Comparison of ENCODE assay signal across 26 cellular contexts in genomic region chr9:6897831-6898230, GRCh38.
DNase-seq lines count a peak whose midpoint lies in the region; ATAC-seq and TF ChIP-seq lines count a peak whose summit lies in the region.
"Had no signal": no experiment of that assay in that cellular context is flagged by ENCODE, and none has a peak within 500 bp of the region (broad histone marks: within the 10 kb centered on the region; RNA-seq: fewer than 3 reads in every experiment).

No MANE protein-coding gene starts in this region.

- POLR2A ChIA-PET in activated CD8-positive, alpha-beta T cell treated with anti-CD3 and anti-CD28 coated beads for 36 hours (lab: Charles Lee) = no interaction called here
- POLR2A ChIA-PET in activated CD8-positive, alpha-beta T cell treated with anti-CD3 and anti-CD28 coated beads, Interleukin-2, amount 10 ng/mL, durations not matched to agents 7 days and 5 days (lab: Charles Lee) = interaction anchor here (1.0 to 1.9 kb wide), 2 partner anchors 139 to 216 kb away, joined by 3 to 4 read pairs; no protein-coding TSS in a partner anchor
- POLR2A ChIA-PET in activated CD4-positive, alpha-beta memory T cell treated with anti-CD3 and anti-CD28 coated beads, Interleukin-2, amount 10 ng/mL, durations not matched to agents 7 days and 5 days (lab: Charles Lee) = no interaction called here

- no peaks in the 10 kb centered on the region for H3K27me3 Mint-ChIP-seq in activated CD8-positive, alpha-beta T cell treated with anti-CD3 and anti-CD28 coated beads for 36 hours
- no peaks in the 10 kb centered on the region for H3K27me3 Mint-ChIP-seq in activated CD8-positive, alpha-beta T cell treated with anti-CD3 and anti-CD28 coated beads, Interleukin-2, amount 10 ng/mL, durations not matched to agents 7 days and 5 days (ENCODE audit: low read depth)
- H3K27me3 Mint-ChIP-seq in mesothelial cell of epicardium (ENCODE audit: low read depth) = no peaks in the 10 kb centered on the region
- no peaks in the 10 kb centered on the region for H3K27me3 Mint-ChIP-seq in type B pancreatic cell
- no peaks in the 10 kb centered on the region for H3K27me3 Mint-ChIP-seq in activated CD4-positive, alpha-beta memory T cell treated with anti-CD3 and anti-CD28 coated beads, Interleukin-2, amount 10 ng/mL, durations not matched to agents 7 days and 5 days
- H3K27me3 Mint-ChIP-seq: activated naive CD8-positive, alpha-beta T cell treated with anti-CD3 and anti-CD28 coated beads, Interleukin-2, amount 50 U/mL, for 24 hours; CD4-positive, alpha-beta T cell; dendritic cell treated with granulocyte-macrophage colony-stimulating factor and Interleukin-4, amounts not matched to agents 40 ng/mL and 50 ng/mL, for 4 days; stimulated activated naive CD8-positive, alpha-beta T cell treated with anti-CD3 and anti-CD28 coated beads, Interleukin-15, amount 100 ng/mL, for 72 hours had no signal

- peaks cover 42% of the 10 kb centered on the region for H3K36me3 Mint-ChIP-seq in activated CD8-positive, alpha-beta T cell treated with anti-CD3 and anti-CD28 coated beads for 36 hours (ENCODE audit: low read depth)
- H3K36me3 Mint-ChIP-seq in activated CD8-positive, alpha-beta T cell treated with anti-CD3 and anti-CD28 coated beads, Interleukin-2, amount 10 ng/mL, durations not matched to agents 7 days and 5 days (ENCODE audit: low read depth) = peaks cover 52% of the 10 kb centered on the region
- H3K36me3 Mint-ChIP-seq in mesothelial cell of epicardium (peaks cover 10% of the 10 kb centered on the region), type B pancreatic cell (no peaks in the 10 kb centered on the region)
- peaks cover 31% of the 10 kb centered on the region for H3K36me3 Mint-ChIP-seq in activated CD4-positive, alpha-beta memory T cell treated with anti-CD3 and anti-CD28 coated beads, Interleukin-2, amount 10 ng/mL, durations not matched to agents 7 days and 5 days (ENCODE audit: low read depth)

- CTCF ChIA-PET in activated CD8-positive, alpha-beta T cell treated with anti-CD3 and anti-CD28 coated beads for 36 hours (lab: Charles Lee) = interaction anchor here (0.9 to 1.3 kb wide), 2 partner anchors 13 to 71 kb away, joined by 3 read pairs; no protein-coding TSS in a partner anchor
- CTCF ChIA-PET in activated CD8-positive, alpha-beta T cell treated with anti-CD3 and anti-CD28 coated beads, Interleukin-2, amount 10 ng/mL, durations not matched to agents 7 days and 5 days (lab: Charles Lee) = interaction anchor here (0.5 to 1.5 kb wide), 4 partner anchors 12 to 147 kb away, joined by 3 to 4 read pairs (median 3); no protein-coding TSS in a partner anchor
- CTCF ChIA-PET in activated CD4-positive, alpha-beta memory T cell treated with anti-CD3 and anti-CD28 coated beads, Interleukin-2, amount 10 ng/mL, durations not matched to agents 7 days and 5 days (lab: Charles Lee) = no interaction called here

- ATAC-seq in activated CD8-positive, alpha-beta T cell treated with anti-CD3 and anti-CD28 coated beads for 36 hours = no peak
- ATAC-seq in activated CD8-positive, alpha-beta T cell treated with anti-CD3 and anti-CD28 coated beads, Interleukin-2, amount 10 ng/mL, durations not matched to agents 7 days and 5 days = no peak
- ATAC-seq in left cardiac atrium = no peak
- ATAC-seq: activated naive CD8-positive, alpha-beta T cell treated with anti-CD3 and anti-CD28 coated beads, Interleukin-2, amount 50 U/mL, for 24 hours; activated T-cell treated with anti-CD3 and anti-CD28 coated beads, Interleukin-2, amount 50 U/mL, for 4 hours; esophagus mucosa; stimulated activated naive CD8-positive, alpha-beta T cell treated with anti-CD3 and anti-CD28 coated beads, Interleukin-15, amount 100 ng/mL, for 72 hours had no signal

- H3K27ac Mint-ChIP-seq in activated CD8-positive, alpha-beta T cell treated with anti-CD3 and anti-CD28 coated beads for 36 hours = peak overlapping the region; percentile 18
- H3K27ac Mint-ChIP-seq in activated CD8-positive, alpha-beta T cell treated with anti-CD3 and anti-CD28 coated beads, Interleukin-2, amount 10 ng/mL, durations not matched to agents 7 days and 5 days = no peak overlapping the region
- H3K27ac Mint-ChIP-seq in mesothelial cell of epicardium (peak overlapping the region; percentile 69), type B pancreatic cell (peak overlapping the region; percentile 52)
- H3K27ac Mint-ChIP-seq in activated CD4-positive, alpha-beta memory T cell treated with anti-CD3 and anti-CD28 coated beads, Interleukin-2, amount 10 ng/mL, durations not matched to agents 7 days and 5 days = no peak overlapping the region
- H3K27ac Mint-ChIP-seq: activated naive CD8-positive, alpha-beta T cell treated with anti-CD3 and anti-CD28 coated beads, Interleukin-2, amount 50 U/mL, for 24 hours; CD4-positive, alpha-beta T cell; dendritic cell treated with granulocyte-macrophage colony-stimulating factor and Interleukin-4, amounts not matched to agents 40 ng/mL and 50 ng/mL, for 4 days; stimulated activated naive CD8-positive, alpha-beta T cell treated with anti-CD3 and anti-CD28 coated beads, Interleukin-15, amount 100 ng/mL, for 72 hours had no signal

- H3K4me1 Mint-ChIP-seq in activated CD8-positive, alpha-beta T cell treated with anti-CD3 and anti-CD28 coated beads for 36 hours (ENCODE audit: low read depth) = peaks cover 70% of the 10 kb centered on the region
- peaks cover 60% of the 10 kb centered on the region for H3K4me1 Mint-ChIP-seq in activated CD8-positive, alpha-beta T cell treated with anti-CD3 and anti-CD28 coated beads, Interleukin-2, amount 10 ng/mL, durations not matched to agents 7 days and 5 days (ENCODE audit: low read depth)
- peaks cover 16% of the 10 kb centered on the region for H3K4me1 Mint-ChIP-seq in mesothelial cell of epicardium
- H3K4me1 Mint-ChIP-seq in type B pancreatic cell (ENCODE audit: unreplicated experiment) = peaks cover 18% of the 10 kb centered on the region
- peaks cover 52% of the 10 kb centered on the region for H3K4me1 Mint-ChIP-seq in activated CD4-positive, alpha-beta memory T cell treated with anti-CD3 and anti-CD28 coated beads, Interleukin-2, amount 10 ng/mL, durations not matched to agents 7 days and 5 days

- H3K4me3 Mint-ChIP-seq in activated CD8-positive, alpha-beta T cell treated with anti-CD3 and anti-CD28 coated beads for 36 hours = no peak overlapping the region
- H3K4me3 Mint-ChIP-seq in activated CD8-positive, alpha-beta T cell treated with anti-CD3 and anti-CD28 coated beads, Interleukin-2, amount 10 ng/mL, durations not matched to agents 7 days and 5 days = no peak overlapping the region
- H3K4me3 Mint-ChIP-seq in mesothelial cell of epicardium = peak overlapping the region; percentile 36
- peak overlapping the region; percentile 10 for H3K4me3 Mint-ChIP-seq in type B pancreatic cell
- no peak overlapping the region for H3K4me3 Mint-ChIP-seq in activated CD4-positive, alpha-beta memory T cell treated with anti-CD3 and anti-CD28 coated beads, Interleukin-2, amount 10 ng/mL, durations not matched to agents 7 days and 5 days
- H3K4me3 Mint-ChIP-seq: activated naive CD8-positive, alpha-beta T cell treated with anti-CD3 and anti-CD28 coated beads, Interleukin-2, amount 50 U/mL, for 24 hours; activated T-cell treated with anti-CD3 and anti-CD28 coated beads, Interleukin-2, amount 50 U/mL, for 4 hours; CD4-positive, alpha-beta T cell; dendritic cell treated with granulocyte-macrophage colony-stimulating factor and Interleukin-4, amounts not matched to agents 40 ng/mL and 50 ng/mL, for 4 days; stimulated activated naive CD8-positive, alpha-beta T cell treated with anti-CD3 and anti-CD28 coated beads, Interleukin-15, amount 100 ng/mL, for 72 hours had no signal

- intact Hi-C loops in activated CD8-positive, alpha-beta T cell treated with anti-CD3 and anti-CD28 coated beads for 36 hours (cut with micrococcal nuclease) = no loop called here
- intact Hi-C loops in left cardiac atrium (cut with DNase I) = no loop called here

- no peaks in the 10 kb centered on the region for H3K9me3 Mint-ChIP-seq in activated CD8-positive, alpha-beta T cell treated with anti-CD3 and anti-CD28 coated beads for 36 hours
- no peaks in the 10 kb centered on the region for H3K9me3 Mint-ChIP-seq in activated CD8-positive, alpha-beta T cell treated with anti-CD3 and anti-CD28 coated beads, Interleukin-2, amount 10 ng/mL, durations not matched to agents 7 days and 5 days (ENCODE audit: insufficient read depth)
- peaks cover 5% of the 10 kb centered on the region for H3K9me3 Mint-ChIP-seq in mesothelial cell of epicardium
- no peaks in the 10 kb centered on the region for H3K9me3 Mint-ChIP-seq in type B pancreatic cell
- H3K9me3 Mint-ChIP-seq in activated CD4-positive, alpha-beta memory T cell treated with anti-CD3 and anti-CD28 coated beads, Interleukin-2, amount 10 ng/mL, durations not matched to agents 7 days and 5 days = no peaks in the 10 kb centered on the region
- H3K9me3 Mint-ChIP-seq: activated naive CD8-positive, alpha-beta T cell treated with anti-CD3 and anti-CD28 coated beads, Interleukin-2, amount 50 U/mL, for 24 hours; activated T-cell treated with anti-CD3 and anti-CD28 coated beads, Interleukin-2, amount 50 U/mL, for 4 hours; CD4-positive, alpha-beta T cell; dendritic cell treated with granulocyte-macrophage colony-stimulating factor and Interleukin-4, amounts not matched to agents 40 ng/mL and 50 ng/mL, for 4 days; nephron; stimulated activated naive CD8-positive, alpha-beta T cell treated with anti-CD3 and anti-CD28 coated beads, Interleukin-15, amount 100 ng/mL, for 72 hours had no signal

- no peak for TF ChIP-seq CTCF in activated CD8-positive, alpha-beta T cell treated with anti-CD3 and anti-CD28 coated beads for 36 hours (IDR thresholded peaks at IDR 0.05)
- TF ChIP-seq CTCF in mesothelial cell of epicardium (IDR thresholded peaks at IDR 0.05; ENCODE audit: unreplicated experiment) = no peak
- TF ChIP-seq CTCF in type B pancreatic cell (conservative IDR thresholded peaks at IDR 0.05) = no peak

- DNase-seq in activated CD8-positive, alpha-beta T cell treated with anti-CD3 and anti-CD28 coated beads for 36 hours = no peak
- DNase-seq in activated CD8-positive, alpha-beta T cell treated with anti-CD3 and anti-CD28 coated beads, Interleukin-2, amount 10 ng/mL, durations not matched to agents 7 days and 5 days = no peak
- DNase-seq in cerebellar cortex (ENCODE audit: low spot score) (peak; percentile 77), mesothelial cell of epicardium (ENCODE audit: low spot score in 2 of 2, unreplicated experiment in 2 of 2) (no peak), type B pancreatic cell (ENCODE audit: extremely low spot score, unreplicated experiment) (no peak), left cardiac atrium (no peak)
- no peak for DNase-seq in NK-92 treated with Interleukin-12 subunit alpha and Interleukin-12 subunit beta, amount 100 ng/mL, for 24 hours (lab: John Stamatoyannopoulos, UW)
- DNase-seq in activated CD4-positive, alpha-beta memory T cell treated with anti-CD3 and anti-CD28 coated beads, Interleukin-2, amount 10 ng/mL, durations not matched to agents 7 days and 5 days = no peak
- DNase-seq: activated CD4-positive, alpha-beta T cell treated with anti-CD3 and anti-CD28 coated beads for 4 hours; activated naive CD4-positive, alpha-beta T cell; activated naive CD8-positive, alpha-beta T cell treated with anti-CD3 and anti-CD28 coated beads, Interleukin-2, amount 50 U/mL, for 24 hours; activated T-cell treated with anti-CD3 and anti-CD28 coated beads, Interleukin-2, amount 50 U/mL, for 4 hours; CD4-positive, alpha-beta T cell; central memory CD4-positive, alpha-beta T cell; NCI-H1694; ovary; RPMI8226; SJCRH30; spleen; stimulated activated CD4-positive, alpha-beta T cell treated with anti-CD3 and anti-CD28 coated beads, Interleukin-2, amount 100 ng/mL, for 24 hours; stimulated activated CD8-positive, alpha-beta memory T cell treated with anti-CD3 and anti-CD28 coated beads, Interleukin-4, amount 100 ng/mL, for 48 hours; stimulated activated naive CD8-positive, alpha-beta T cell treated with anti-CD3 and anti-CD28 coated beads, Interleukin-15, amount 100 ng/mL, for 72 hours; T1000 had no signal

Comparison
In these comparisons a context has a peak if more than half of its experiments do, and no peak if none do; other contexts are left out.
1. H3K27ac Mint-ChIP-seq: peak in activated CD8-positive, alpha-beta T cell treated with anti-CD3 and anti-CD28 coated beads for 36 hours (single experiment), mesothelial cell of epicardium (single experiment) and type B pancreatic cell (single experiment); none in activated CD8-positive, alpha-beta T cell treated with anti-CD3 and anti-CD28 coated beads, Interleukin-2, amount 10 ng/mL, durations not matched to agents 7 days and 5 days (single experiment) and activated CD4-positive, alpha-beta memory T cell treated with anti-CD3 and anti-CD28 coated beads, Interleukin-2, amount 10 ng/mL, durations not matched to agents 7 days and 5 days (single experiment).
2. H3K4me3 Mint-ChIP-seq: peak in mesothelial cell of epicardium (single experiment) and type B pancreatic cell (single experiment); none in activated CD8-positive, alpha-beta T cell treated with anti-CD3 and anti-CD28 coated beads for 36 hours (single experiment), activated CD8-positive, alpha-beta T cell treated with anti-CD3 and anti-CD28 coated beads, Interleukin-2, amount 10 ng/mL, durations not matched to agents 7 days and 5 days (single experiment) and activated CD4-positive, alpha-beta memory T cell treated with anti-CD3 and anti-CD28 coated beads, Interleukin-2, amount 10 ng/mL, durations not matched to agents 7 days and 5 days (single experiment).